ENCODE assay signal across 7 cellular contexts in genomic region chr7:65762712-65763111, GRCh38.
DNase-seq lines count a peak whose midpoint lies in the region; ATAC-seq and TF ChIP-seq lines count a peak whose summit lies in the region.
"Not testable (repeated sequence)": the region's sequence is repeated elsewhere in the genome, so short reads cannot be mapped to it uniquely, and the experiment has no call there.

No MANE protein-coding gene starts in this region.

- WGBS in right cardiac atrium, result 50% methylated on average over 3 of the region's 3 CpGs

- ATAC-seq in T-cell (replicated peaks in 1 of 4) (peak in 2 of 4 experiments; percentile 50 to 53), right cardiac atrium (peak; percentile 68 to 83)
- not testable (repeated sequence) for ATAC-seq in natural killer cell

- peaks cover 7 to 11% (median 9%) of the 10 kb centered on the region in 3 donors for H3K4me1 Mint-ChIP-seq in T-cell
- H3K4me1 Mint-ChIP-seq in activated T-helper 2 cell treated with anti-CD3 and anti-CD28 coated beads, Interferon-gamma antibody, Interleukin-2, Interleukin-4, amounts not matched to agents 10 μg/mL and 5 μg/mL and 100 μg/mL, durations not matched to agents 14 hours and 24 hours and 36 hours (ENCODE audit: low read depth); natural killer cell: not testable (repeated sequence)

- H3K27me3 Mint-ChIP-seq in T-cell; activated T-helper 2 cell treated with anti-CD3 and anti-CD28 coated beads, Interferon-gamma antibody, Interleukin-2, Interleukin-4, amounts not matched to agents 10 μg/mL and 5 μg/mL and 100 μg/mL, durations not matched to agents 14 hours and 24 hours and 36 hours (ENCODE audit: low read depth); natural killer cell (ENCODE audit: low read depth in 2 of 2): not testable (repeated sequence)

- POLR2A ChIA-PET in T-cell (lab: Charles Lee), result not testable (repeated sequence)

- DNase-seq in DMS53 (lab: John Stamatoyannopoulos, UW), result peak; percentile 50
- peak; percentile 41 for DNase-seq in LoVo (ENCODE audit: low spot score)
- not testable (repeated sequence) for DNase-seq in T-cell; activated T-helper 2 cell treated with anti-CD3 and anti-CD28 coated beads, Interferon-gamma antibody, Interleukin-2, Interleukin-4, amounts not matched to agents 10 μg/mL and 5 μg/mL and 100 μg/mL, durations not matched to agents 14 hours and 24 hours and 36 hours (ENCODE audit: low spot score); right cardiac atrium; natural killer cell
- DNase-seq in cardiac fibroblast (ENCODE audit: low read depth in 2 of 2), result peak; percentile 23 to 27

- H3K4me3 ChIP-seq in cardiac fibroblast (replicated peaks in 1 of 2; ENCODE audit: low read depth in 2 of 2, low read length in 2 of 2); right cardiac atrium (ENCODE audit: low read length): not testable (repeated sequence)

- not testable (repeated sequence) for TF ChIP-seq CTCF in cardiac fibroblast (IDR thresholded peaks at IDR 0.05; ENCODE audit: low read depth, low read length); natural killer cell (IDR thresholded peaks at IDR 0.05)

- intact Hi-C loops in activated T-helper 2 cell treated with anti-CD3 and anti-CD28 coated beads, Interferon-gamma antibody, Interleukin-2, Interleukin-4, amounts not matched to agents 10 μg/mL and 5 μg/mL and 100 μg/mL, durations not matched to agents 14 hours and 24 hours and 36 hours (cut with micrococcal nuclease); right cardiac atrium (cut with DNase I); natural killer cell (cut with micrococcal nuclease): not testable (repeated sequence)

- CTCF ChIA-PET in T-cell (lab: Charles Lee), result not testable (repeated sequence)

- not testable (repeated sequence) for H3K4me3 Mint-ChIP-seq in T-cell; activated T-helper 2 cell treated with anti-CD3 and anti-CD28 coated beads, Interferon-gamma antibody, Interleukin-2, Interleukin-4, amounts not matched to agents 10 μg/mL and 5 μg/mL and 100 μg/mL, durations not matched to agents 14 hours and 24 hours and 36 hours (ENCODE audit: low read depth); natural killer cell

- not testable (repeated sequence) for H3K27ac ChIP-seq in right cardiac atrium (ENCODE audit: low read length)

- H3K9me3 ChIP-seq in right cardiac atrium (ENCODE audit: control insufficient read depth, low read length), result not testable (repeated sequence)

- not testable (repeated sequence) for H3K4me1 ChIP-seq in right cardiac atrium (ENCODE audit: control insufficient read depth, insufficient read depth, low read length)

- H3K36me3 Mint-ChIP-seq in T-cell, result peaks cover 21% of the 10 kb centered on the region
- H3K36me3 Mint-ChIP-seq in activated T-helper 2 cell treated with anti-CD3 and anti-CD28 coated beads, Interferon-gamma antibody, Interleukin-2, Interleukin-4, amounts not matched to agents 10 μg/mL and 5 μg/mL and 100 μg/mL, durations not matched to agents 14 hours and 24 hours and 36 hours (ENCODE audit: low read depth), result peaks cover 36% of the 10 kb centered on the region
- not testable (repeated sequence) for H3K36me3 Mint-ChIP-seq in natural killer cell

- H3K27me3 ChIP-seq in right cardiac atrium (ENCODE audit: control insufficient read depth, insufficient read depth), result not testable (repeated sequence)

- not testable (repeated sequence) for H3K9me3 Mint-ChIP-seq in T-cell; activated T-helper 2 cell treated with anti-CD3 and anti-CD28 coated beads, Interferon-gamma antibody, Interleukin-2, Interleukin-4, amounts not matched to agents 10 μg/mL and 5 μg/mL and 100 μg/mL, durations not matched to agents 14 hours and 24 hours and 36 hours; natural killer cell

- H3K27ac Mint-ChIP-seq in T-cell (peak overlapping the region; percentile 72 to 77), natural killer cell (peak overlapping the region; percentile 47 to 62)
- H3K27ac Mint-ChIP-seq in activated T-helper 2 cell treated with anti-CD3 and anti-CD28 coated beads, Interferon-gamma antibody, Interleukin-2, Interleukin-4, amounts not matched to agents 10 μg/mL and 5 μg/mL and 100 μg/mL, durations not matched to agents 14 hours and 24 hours and 36 hours, result peak overlapping the region; percentile 33
